19 cellular contexts compared by ENCODE assay signal in the genomic region with DNA sequence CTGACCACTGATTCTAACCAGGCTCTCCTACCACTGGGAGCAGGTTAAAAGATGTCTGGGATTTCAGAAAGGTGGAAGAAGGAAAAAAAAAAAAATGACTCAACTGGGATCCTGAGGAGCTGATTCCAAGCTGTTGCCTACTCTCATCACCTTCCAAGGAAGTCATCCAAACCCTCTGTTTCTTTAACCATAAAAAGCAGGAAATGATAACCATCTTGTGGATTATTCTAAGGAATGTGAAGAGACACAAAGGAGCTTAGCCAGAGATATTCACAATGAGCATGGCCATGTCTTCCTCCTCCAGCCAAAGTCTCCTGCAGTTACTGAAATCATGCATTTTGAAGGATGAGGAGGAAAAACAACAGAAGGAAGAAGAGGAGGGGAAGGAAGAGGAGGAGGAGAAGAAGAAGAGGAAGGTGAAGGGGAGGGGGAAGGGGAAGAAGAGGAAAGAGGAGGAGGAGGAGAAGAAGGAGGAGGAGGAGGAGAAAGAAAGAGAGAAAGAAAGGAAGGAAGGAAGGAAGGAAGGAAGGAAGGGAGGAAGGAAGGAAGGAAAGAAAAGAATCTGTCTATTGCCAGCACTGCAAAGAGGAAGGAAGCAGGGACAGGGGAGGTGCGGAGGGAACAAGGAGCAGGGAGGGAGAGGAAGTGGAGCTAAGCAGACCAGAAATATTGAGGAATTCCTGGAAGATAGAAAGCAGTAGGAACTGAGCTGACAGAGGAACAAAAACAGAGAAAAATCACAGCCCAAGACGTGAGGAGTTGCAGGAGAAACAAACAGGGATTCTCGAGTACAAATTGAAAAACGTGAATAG.
A peak's percentile ranks its signal among the peaks of the same experiment; 100 is the strongest.
DNase-seq lines count a peak whose midpoint lies in the region; ATAC-seq and TF ChIP-seq lines count a peak whose summit lies in the region.
"Had no signal": no experiment of that assay in that cellular context is flagged by ENCODE, and none has a peak within 500 bp of the region (broad histone marks: within the 10 kb centered on the region; RNA-seq: fewer than 3 reads in every experiment).

No MANE protein-coding gene starts in this region.

- DNase-seq in activated CD4-positive, alpha-beta T cell treated with anti-CD3 and anti-CD28 coated beads for 36 hours, result no peak
- DNase-seq in activated CD4-positive, alpha-beta T cell treated with anti-CD3 and anti-CD28 coated beads for 4 hours, result no peak
- DNase-seq in HFF-Myc (ENCODE audit: extremely low read depth, low read depth) (peak; percentile 20), HuH-7 (ENCODE audit: low spot score) (no peak), chondrocyte (ENCODE audit: low spot score) (no peak), NCI-H2171 (lab: John Stamatoyannopoulos, UW) (no peak)
- DNase-seq in activated naive CD4-positive, alpha-beta T cell treated with anti-CD3 and anti-CD28 coated beads, Interleukin-2, amount 50 U/mL, for 72 hours (ENCODE audit: low spot score in 2 of 2), result no peak
- no peak for DNase-seq in naive thymus-derived CD8-positive, alpha-beta T cell
- DNase-seq: H9; NCI-H1092 treated with DMSO at 0.1 percent for 48 hours; NCI-H510A; ovary; RPMI8226; stimulated activated CD4-positive, alpha-beta T cell treated with anti-CD3 and anti-CD28 coated beads, Interleukin-12 subunit alpha, Interleukin-12 subunit beta, amount 100 ng/mL, for 4 hours; upper lobe of right lung had no signal

- H3K27ac Mint-ChIP-seq in activated CD4-positive, alpha-beta T cell treated with anti-CD3 and anti-CD28 coated beads for 36 hours, result peak overlapping the region; percentile 92
- peak overlapping the region; percentile 66 to 93 for H3K27ac Mint-ChIP-seq in activated naive CD4-positive, alpha-beta T cell treated with anti-CD3 and anti-CD28 coated beads, Interleukin-2, amount 50 U/mL, for 72 hours
- peak overlapping the region; percentile 84 to 98 (median 95) for H3K27ac Mint-ChIP-seq in naive thymus-derived CD8-positive, alpha-beta T cell
- H3K27ac Mint-ChIP-seq in chondrocyte (ENCODE audit: unreplicated experiment), result no peak overlapping the region
- H3K27ac Mint-ChIP-seq: H9 had no signal

- peak overlapping the region; percentile 79 for H3K4me3 Mint-ChIP-seq in activated CD4-positive, alpha-beta T cell treated with anti-CD3 and anti-CD28 coated beads for 36 hours
- peak overlapping the region; percentile 83 to 96 (median 91) for H3K4me3 Mint-ChIP-seq in naive thymus-derived CD8-positive, alpha-beta T cell
- no peak overlapping the region for H3K4me3 Mint-ChIP-seq in chondrocyte (ENCODE audit: unreplicated experiment)
- H3K4me3 Mint-ChIP-seq: H9 had no signal

- TF ChIP-seq CTCF in HFF-Myc (IDR thresholded peaks at IDR 0.05; ENCODE audit: low read depth, low read length, missing control alignments), result no peak
- no peak for TF ChIP-seq CTCF in chondrocyte (IDR thresholded peaks at IDR 0.05)

- POLR2A ChIA-PET in activated CD4-positive, alpha-beta T cell treated with anti-CD3 and anti-CD28 coated beads for 36 hours (lab: Charles Lee), result interaction anchor here (0.6 to 1.2 kb wide), 3 partner anchors 29 to 1082 kb away, joined by 3 to 6 read pairs (median 5); no protein-coding TSS in a partner anchor
- POLR2A ChIA-PET in naive thymus-derived CD8-positive, alpha-beta T cell (lab: Charles Lee), result interaction anchor here (0.7 to 4.9 kb wide), 15 partner anchors 13 to 1081 kb away, joined by 3 to 55 read pairs (median 7); a partner anchor contains a TSS

- CTCF ChIA-PET in activated CD4-positive, alpha-beta T cell treated with anti-CD3 and anti-CD28 coated beads for 36 hours (lab: Charles Lee), result interaction anchor here (0.6 to 2.5 kb wide), 11 partner anchors 12 to 83 kb away, joined by 3 to 9 read pairs (median 4); no protein-coding TSS in a partner anchor

- peaks cover under 1% of the 10 kb centered on the region for H3K36me3 Mint-ChIP-seq in activated CD4-positive, alpha-beta T cell treated with anti-CD3 and anti-CD28 coated beads for 36 hours (ENCODE audit: low read depth)
- H3K36me3 Mint-ChIP-seq in activated naive CD4-positive, alpha-beta T cell treated with anti-CD3 and anti-CD28 coated beads, Interleukin-2, amount 50 U/mL, for 72 hours, result peaks cover 1 to 10% of the 10 kb centered on the region in 2 donors
- peaks cover 0 to 2% (median 0%) of the 10 kb centered on the region in 3 donors for H3K36me3 Mint-ChIP-seq in naive thymus-derived CD8-positive, alpha-beta T cell
- no peaks in the 10 kb centered on the region for H3K36me3 Mint-ChIP-seq in chondrocyte (ENCODE audit: low read depth)

- H3K27me3 Mint-ChIP-seq in activated CD4-positive, alpha-beta T cell treated with anti-CD3 and anti-CD28 coated beads for 36 hours, result no peaks in the 10 kb centered on the region
- no peaks in the 10 kb centered on the region for H3K27me3 Mint-ChIP-seq in naive thymus-derived CD8-positive, alpha-beta T cell
- H3K27me3 Mint-ChIP-seq in chondrocyte (ENCODE audit: low read depth), result peaks cover 42% of the 10 kb centered on the region

- ATAC-seq in activated CD4-positive, alpha-beta T cell treated with anti-CD3 and anti-CD28 coated beads for 36 hours, result no peak
- ATAC-seq in activated naive CD4-positive, alpha-beta T cell treated with anti-CD3 and anti-CD28 coated beads, Interleukin-2, amount 50 U/mL, for 72 hours, result no peak
- ATAC-seq in naive thymus-derived CD8-positive, alpha-beta T cell, result no peak
- ATAC-seq: A549, upper lobe of right lung had no signal

- peaks cover 60% of the 10 kb centered on the region for H3K4me1 Mint-ChIP-seq in activated CD4-positive, alpha-beta T cell treated with anti-CD3 and anti-CD28 coated beads for 36 hours
- peaks cover 45 to 93% (median 87%) of the 10 kb centered on the region in 4 donors for H3K4me1 Mint-ChIP-seq in naive thymus-derived CD8-positive, alpha-beta T cell
- peaks cover 7% of the 10 kb centered on the region for H3K4me1 Mint-ChIP-seq in chondrocyte (ENCODE audit: low read depth)

- H3K9me3 Mint-ChIP-seq in activated CD4-positive, alpha-beta T cell treated with anti-CD3 and anti-CD28 coated beads for 36 hours (ENCODE audit: low read depth), result no peaks in the 10 kb centered on the region
- no peaks in the 10 kb centered on the region for H3K9me3 Mint-ChIP-seq in activated naive CD4-positive, alpha-beta T cell treated with anti-CD3 and anti-CD28 coated beads, Interleukin-2, amount 50 U/mL, for 72 hours
- H3K9me3 Mint-ChIP-seq in naive thymus-derived CD8-positive, alpha-beta T cell, result no peaks in the 10 kb centered on the region
- H3K9me3 Mint-ChIP-seq in chondrocyte (ENCODE audit: low read depth), result no peaks in the 10 kb centered on the region
- H3K9me3 Mint-ChIP-seq: H9 had no signal

- intact Hi-C loops in activated CD4-positive, alpha-beta T cell treated with anti-CD3 and anti-CD28 coated beads for 36 hours (cut with DNase I, micrococcal nuclease), result loop anchor here in 1 of 2 experiments (2.0 kb wide), 1 partner anchor 25 kb away; no protein-coding TSS in a partner anchor

- H3K4me3 ChIP-seq in HFF-Myc (replicated peaks; ENCODE audit: low read depth, low read length), result no peak overlapping the region
- H3K4me3 ChIP-seq: A549, cardiac muscle cell, esophagus muscularis mucosa, lung, ovary, upper lobe of right lung had no signal
